In the genomic region with DNA sequence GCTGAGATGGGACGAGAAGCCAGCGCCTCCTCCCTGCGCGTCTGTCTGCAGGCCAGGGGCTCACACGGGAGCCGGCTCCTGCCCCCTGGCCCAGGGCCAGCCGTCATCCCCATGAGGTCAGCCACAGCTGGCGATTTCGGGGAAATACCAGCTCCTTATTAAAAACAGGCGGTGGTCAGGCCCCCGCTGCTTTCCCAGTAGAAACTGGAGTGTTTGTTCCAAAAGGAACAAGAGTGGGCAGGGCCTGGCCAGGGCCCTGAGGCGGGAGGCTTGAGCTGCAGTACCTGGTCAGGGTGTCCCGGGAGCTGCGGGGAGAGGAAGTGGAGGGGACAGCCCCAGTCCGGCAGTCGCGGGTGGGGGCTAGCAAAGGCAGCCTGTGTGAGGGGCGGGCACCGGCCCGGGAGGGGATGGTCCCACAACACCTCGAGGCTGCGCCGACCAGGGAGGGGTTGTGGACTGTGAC, we compare ENCODE assay signal across 8 cellular contexts. TPM values are rescaled to one million over a fixed set of nuclear protein-coding genes. Genes with fewer than 3 reads are reported as not detected.
DNase-seq lines count a peak whose midpoint lies in the region; ATAC-seq and TF ChIP-seq lines count a peak whose summit lies in the region.

No MANE protein-coding gene starts in this region.

- TF ChIP-seq CTCF in GM13977 (IDR thresholded peaks at IDR 0.05; ENCODE audit: extremely low read depth, insufficient read depth, missing control alignments): no peak
- TF ChIP-seq CTCF in esophagus muscularis mucosa (IDR thresholded peaks at IDR 0.05): no peak

- in situ Hi-C loops in GM13977 (cut with MboI; ENCODE audit: low pct_unique_long_range_greater_than_20kb, low sequenced_read_pairs, unreplicated experiment): no loop called here

- 0% methylated on average over 9 of the region's 23 CpGs for WGBS in esophagus muscularis mucosa

- intact Hi-C loops in esophagus muscularis mucosa (cut with DNase I): no loop called here

- TF ChIP-seq EP300 in esophagus muscularis mucosa (IDR thresholded peaks at IDR 0.05): no peak

- peak overlapping the region; percentile 80 to 88 (median 82) for H3K27ac ChIP-seq in esophagus muscularis mucosa (replicated peaks in 1 of 4)

- peaks cover 23 to 40% (median 27%) of the 10 kb centered on the region in 4 donors for H3K4me1 ChIP-seq in esophagus muscularis mucosa

- no peaks in the 10 kb centered on the region for H3K27me3 ChIP-seq in esophagus muscularis mucosa

- H3K4me3 ChIP-seq in esophagus muscularis mucosa: peak overlapping the region; percentile 59 to 69 (median 67)

- DNase-seq in GM13977 (ENCODE audit: low spot score) (peak; percentile 52), SHP77 treated with DMSO at 0.1 percent for 48 hours (lab: John Stamatoyannopoulos, UW) (peak; percentile 24), esophagus muscularis mucosa (ENCODE audit: extremely low spot score) (no peak), myocyte (ENCODE audit: low read depth) (peak; percentile 68), NOMO-1 treated with dmso at 0.1 percent for 144 hours (lab: John Stamatoyannopoulos, UW; ENCODE audit: unreplicated experiment) (no peak), SW 1271 (lab: John Stamatoyannopoulos, UW) (no peak)

- ATAC-seq in HG02623 (IDR thresholded peaks at IDR 0.05; ENCODE audit: unreplicated experiment) (peak; percentile 45), HG03280 (IDR thresholded peaks at IDR 0.05; ENCODE audit: unreplicated experiment) (no peak)

- H3K9me3 ChIP-seq in esophagus muscularis mucosa: peaks cover 0 to 16% (median 14%) of the 10 kb centered on the region in 4 donors

- TF ChIP-seq POLR2A in esophagus muscularis mucosa (IDR thresholded peaks at IDR 0.05; ENCODE audit: low read depth): no peak

- H3K36me3 ChIP-seq in esophagus muscularis mucosa: peaks cover 0 to 5% (median 0%) of the 10 kb centered on the region in 4 donors

RNA-seq across cellular contexts. Expression of a gene that starts 17.8 kb away (rescaled TPM):
- total RNA-seq in esophagus muscularis mucosa (10 to 100 TPM in 1 of 4 donors, 1 to 10 TPM in 2, under 1 TPM in 1; 0.83 to 13.0 (median 7.7) TPM), myocyte (4.5 and 7.8 TPM in 2 replicates)
- 10.2 TPM for polyA plus RNA-seq in myocyte (2012)

RNA-seq across cellular contexts. Expression of a gene that starts 32.1 kb away (rescaled TPM):
- total RNA-seq in esophagus muscularis mucosa (10 to 100 TPM in 2 of 4 donors, 1 to 10 TPM in 2; 2.1 to 26.8 (median 14.5) TPM), myocyte (5.6 and 5.7 TPM in 2 replicates)
- polyA plus RNA-seq in myocyte (2012): 3.6 TPM

Comparison
In these comparisons a context has a peak if more than half of its experiments do, and no peak if none do; other contexts are left out.
1. DNase-seq: peak in GM13977 (single experiment), SHP77 treated with DMSO at 0.1 percent for 48 hours (single experiment) and myocyte (single experiment); none in esophagus muscularis mucosa (single experiment), NOMO-1 treated with dmso at 0.1 percent for 144 hours (single experiment) and SW 1271 (0 of 2).